1 cellular context compared by ENCODE assay signal in genomic region chr11:79049627-79050238, GRCh38.
TF ChIP-seq lines count a peak whose summit lies in the region.

No MANE protein-coding gene starts in this region.

TF ChIP-seq in GM23338, 12 proteins besides CTCF, POLR2A, EP300 and RAD21 (continued from another document):
- TF ChIP-seq ZNF462 (CRISPR knock-in tag; IDR thresholded peaks at IDR 0.05), result no peak
- TF ChIP-seq ZNF331 (CRISPR knock-in tag; IDR thresholded peaks at IDR 0.05; ENCODE audit: low read depth), result no peak
- no peak for TF ChIP-seq JUNB (IDR thresholded peaks at IDR 0.05; ENCODE audit: unreplicated experiment)
- TF ChIP-seq ZNF114 (CRISPR knock-in tag; IDR thresholded peaks at IDR 0.05), result no peak
- TF ChIP-seq NANOG (IDR thresholded peaks at IDR 0.05; ENCODE audit: borderline replicate concordance), result no peak
- TF ChIP-seq POLR2AphosphoS5 (IDR thresholded peaks at IDR 0.05; ENCODE audit: low read depth), result no peak
- no peak for TF ChIP-seq EZH2phosphoT487 (IDR thresholded peaks at IDR 0.05; ENCODE audit: unreplicated experiment)
